ENCODE assay signal across 1 cellular context in the genomic region with DNA sequence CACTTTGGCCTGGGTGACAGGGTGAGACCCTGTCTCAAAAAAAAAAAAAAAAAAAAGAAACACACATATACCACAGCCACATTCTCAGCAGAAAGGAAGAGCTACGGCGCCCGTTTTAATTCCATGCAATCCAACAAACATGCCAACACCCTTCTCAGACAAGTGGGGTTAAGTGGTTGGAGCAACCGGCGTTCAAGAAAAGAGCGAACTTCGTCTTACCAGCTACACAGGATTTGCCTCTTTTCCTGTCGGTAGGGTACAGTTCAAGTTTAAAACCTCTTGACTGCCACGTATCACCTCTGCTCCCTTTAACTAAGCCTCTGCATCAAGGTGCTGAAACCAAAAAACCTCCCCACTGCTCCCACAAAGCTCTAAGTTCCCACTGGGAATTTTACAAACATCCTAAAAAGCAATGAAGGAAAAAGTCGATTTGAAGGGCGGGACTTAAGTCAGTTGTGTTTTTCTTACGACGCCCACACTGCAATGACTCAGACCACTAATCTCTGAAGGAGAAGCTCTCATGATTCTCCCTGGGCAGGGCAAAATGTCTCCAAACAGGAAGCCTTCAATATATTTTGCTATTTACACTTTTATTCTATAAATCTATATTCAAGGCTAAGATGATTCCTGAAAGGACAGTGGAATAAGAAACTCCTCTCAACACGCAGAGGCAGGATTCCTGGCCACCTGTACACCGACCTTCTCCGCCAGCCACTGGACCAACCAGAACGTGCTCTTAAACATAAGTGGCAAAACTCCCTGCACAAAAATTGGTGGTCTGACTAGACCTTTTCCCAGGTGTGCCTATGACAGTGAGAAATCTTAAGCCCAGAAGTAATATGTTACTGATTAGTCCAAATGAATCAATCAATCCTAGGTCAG.
TF ChIP-seq lines count a peak whose summit lies in the region.

No MANE protein-coding gene starts in this region.

TF ChIP-seq in H1, 55 proteins besides CTCF, POLR2A, EP300 and RAD21:
- TF ChIP-seq HDAC2 (IDR thresholded peaks at IDR 0.05; ENCODE audit: borderline replicate concordance in 1 of 2, low read depth in 2 of 2, low read length in 2 of 2) (no peak), TCF12 (IDR thresholded peaks at IDR 0.05; ENCODE audit: low read depth, low read length) (no peak), SRF (IDR thresholded peaks at IDR 0.05; ENCODE audit: low read depth, low read length) (no peak), SP4 (IDR thresholded peaks at IDR 0.05; ENCODE audit: low read length) (no peak), CHD2 (IDR thresholded peaks at IDR 0.05; ENCODE audit: low read length) (no peak)
